In the genomic region with DNA sequence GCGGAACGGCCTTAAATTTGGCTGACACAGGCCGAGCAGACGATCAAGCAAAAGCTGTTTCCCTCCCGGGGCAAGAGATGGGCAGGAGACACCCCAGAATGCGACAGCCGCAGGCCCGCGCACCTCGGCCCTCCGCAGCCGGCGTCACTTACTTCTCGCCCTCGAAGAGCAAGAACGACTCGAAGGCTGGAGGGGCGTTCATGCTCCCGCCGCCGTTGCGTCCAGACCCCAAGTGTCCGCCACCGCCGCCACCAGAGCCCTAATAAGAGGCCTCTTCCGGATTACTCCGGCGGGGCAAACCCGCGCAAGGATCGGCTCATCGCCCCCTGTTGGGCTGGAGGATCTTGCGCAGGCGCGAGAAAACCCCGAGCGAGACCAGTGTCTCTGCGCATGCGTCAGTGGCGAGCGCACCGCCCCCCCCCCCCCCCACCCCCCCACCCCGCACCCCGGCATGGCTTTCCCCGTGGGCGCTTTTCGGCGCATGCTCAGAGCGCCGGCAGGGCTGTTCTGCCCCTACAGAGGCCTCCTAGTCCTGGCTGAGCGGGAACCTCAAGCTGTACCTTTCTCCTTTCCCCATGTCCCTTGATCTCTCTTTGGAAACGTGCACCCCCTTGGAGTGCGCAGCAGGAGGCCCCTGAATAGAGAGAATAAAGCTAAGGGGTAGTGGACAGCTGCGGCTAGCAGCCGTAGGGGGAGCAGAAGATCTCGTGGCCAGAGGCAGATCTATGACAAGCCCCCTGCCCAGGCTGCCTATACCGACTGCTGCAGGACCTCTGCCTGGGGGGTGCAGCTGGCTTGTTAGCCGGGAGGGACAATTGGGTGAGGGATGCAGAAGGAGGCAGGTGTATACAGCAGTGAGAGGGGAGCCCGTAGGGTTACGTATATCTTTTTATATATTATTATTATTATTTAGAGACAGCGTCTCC, we compare ENCODE assay signal across 8 cellular contexts. TPM values are rescaled to one million over a fixed set of nuclear protein-coding genes. Genes with fewer than 3 reads are reported as not detected.
DNase-seq lines count a peak whose midpoint lies in the region; ATAC-seq and TF ChIP-seq lines count a peak whose summit lies in the region.
"Not testable (repeated sequence)": the region's sequence is repeated elsewhere in the genome, so short reads cannot be mapped to it uniquely, and the experiment has no call there.

TSS of gene POLR2J3 (minus strand) at position 264 of the 926 bp plus-strand sequence. CDS start at position 202, 62 bp downstream.

- not testable (repeated sequence) for H3K9me3 Mint-ChIP-seq in Caco-2 (ENCODE audit: unreplicated experiment); T-helper 1 cell treated with Interleukin-12 subunit alpha and Interleukin-12 subunit beta and Interleukin-4 antibody, amounts not matched to agents 30 μg/mL and 1 μg/mL, for 36 hours; neural crest cell

- ATAC-seq in GM21360 (IDR thresholded peaks at IDR 0.05; ENCODE audit: unreplicated experiment) (peak; percentile 92), HG03432 (IDR thresholded peaks at IDR 0.05; ENCODE audit: unreplicated experiment) (peak; percentile 93)

- intact Hi-C loops in Caco-2 (cut with micrococcal nuclease; ENCODE audit: unreplicated experiment), result not testable (repeated sequence)

- not testable (repeated sequence) for H3K4me1 ChIP-seq in Caco-2

- POLR2A ChIA-PET in Caco-2 (lab: Charles Lee), result interaction anchor here (0.6 kb wide), 1 partner anchor 503 kb away, joined by 4 read pairs; the partner anchor contains the start of gene ARMC10

- not testable (repeated sequence) for H3K27ac Mint-ChIP-seq in Caco-2 (ENCODE audit: unreplicated experiment); neural crest cell (ENCODE audit: unreplicated experiment)
- H3K27ac Mint-ChIP-seq in T-helper 1 cell treated with Interleukin-12 subunit alpha and Interleukin-12 subunit beta and Interleukin-4 antibody, amounts not matched to agents 30 μg/mL and 1 μg/mL, for 36 hours, result peak within 1 kb of the TSS; percentile 87

- peak within 1 kb of the TSS; percentile 51 for H3K4me3 ChIP-seq in Caco-2 (ENCODE audit: low read depth, low read length)

- CTCF ChIA-PET in Caco-2 (lab: Charles Lee), result interaction anchor here (0.6 to 0.9 kb wide), 3 partner anchors 176 to 529 kb away, joined by 3 to 5 read pairs (median 4); no protein-coding TSS in a partner anchor

- peak; percentile 97 to 100 for DNase-seq in Caco-2
- DNase-seq in activated naive CD8-positive, alpha-beta T cell treated with anti-CD3 and anti-CD28 coated beads, Interleukin-2, amount 50 U/mL, for 16 hours (ENCODE audit: low read depth, low spot score), result peak; percentile 97
- peak; percentile 42 for DNase-seq in glomerular endothelial cell (ENCODE audit: extremely low read depth, low read depth, low spot score)
- peak; percentile 99 for DNase-seq in neural crest cell (ENCODE audit: low read depth, low spot score)
- peak; percentile 89 to 100 for DNase-seq in stimulated activated CD8-positive, alpha-beta memory T cell treated with anti-CD3 and anti-CD28 coated beads, Interleukin-2, amount 100 ng/mL, for 48 hours (ENCODE audit: low read depth in 2 of 2)

- TF ChIP-seq CTCF in Caco-2 (IDR thresholded peaks at IDR 0.05; ENCODE audit: insufficient read depth in 1 of 2, low read depth in 1 of 2, low read length in 1 of 2, severe bottlenecking in 1 of 2, unreplicated experiment in 1 of 2) (peak; percentile 61 to 81), neural crest cell (conservative IDR thresholded peaks at IDR 0.05) (peak; percentile 60)

- H3K36me3 Mint-ChIP-seq in Caco-2 (ENCODE audit: insufficient read depth, unreplicated experiment); T-helper 1 cell treated with Interleukin-12 subunit alpha and Interleukin-12 subunit beta and Interleukin-4 antibody, amounts not matched to agents 30 μg/mL and 1 μg/mL, for 36 hours (ENCODE audit: low read depth); neural crest cell (ENCODE audit: low read depth): not testable (repeated sequence)

- H3K4me1 Mint-ChIP-seq in Caco-2 (ENCODE audit: low read depth, unreplicated experiment); T-helper 1 cell treated with Interleukin-12 subunit alpha and Interleukin-12 subunit beta and Interleukin-4 antibody, amounts not matched to agents 30 μg/mL and 1 μg/mL, for 36 hours (ENCODE audit: low read depth); neural crest cell: not testable (repeated sequence)

- not testable (repeated sequence) for H3K27me3 ChIP-seq in Caco-2 (replicated peaks; ENCODE audit: control insufficient read depth, insufficient read depth, low read length)

- H3K4me3 Mint-ChIP-seq in Caco-2 (ENCODE audit: unreplicated experiment) (peak within 1 kb of the TSS; percentile 67), neural crest cell (peak within 1 kb of the TSS; percentile 82)
- H3K4me3 Mint-ChIP-seq in T-helper 1 cell treated with Interleukin-12 subunit alpha and Interleukin-12 subunit beta and Interleukin-4 antibody, amounts not matched to agents 30 μg/mL and 1 μg/mL, for 36 hours, result peak within 1 kb of the TSS; percentile 92

- not testable (repeated sequence) for H3K36me3 ChIP-seq in Caco-2 (ENCODE audit: control insufficient read depth, insufficient read depth, low read length)

- H3K27me3 Mint-ChIP-seq in Caco-2 (ENCODE audit: insufficient read depth, unreplicated experiment); T-helper 1 cell treated with Interleukin-12 subunit alpha and Interleukin-12 subunit beta and Interleukin-4 antibody, amounts not matched to agents 30 μg/mL and 1 μg/mL, for 36 hours (ENCODE audit: low read depth); neural crest cell (ENCODE audit: low read depth): not testable (repeated sequence)

- not testable (repeated sequence) for H3K9me3 ChIP-seq in Caco-2

- BruUV-seq in Caco-2 (replicated peaks; lab: Mats Ljungman, UMichigan), result not testable (repeated sequence)

RNA-seq across cellular contexts. Expression of gene POLR2J3, which starts in this region (rescaled TPM):
- total RNA-seq in Caco-2 (2022) (34.4 and 37.4 TPM in 2 replicates), glomerular endothelial cell (16.6 and 21.4 TPM in 2 replicates), neural crest cell (24.2 and 27.6 TPM in 2 replicates)

Comparison
In these comparisons a context has a peak if more than half of its experiments do, and no peak if none do; other contexts are left out.
1. Peak in every context shown above with its lines: DNase-seq, ATAC-seq and H3K4me3 ChIP-seq.
2. DNase-seq: peak in every context shown above with its lines; median percentile 99 in neural crest cell; 98 in Caco-2; 97 in activated naive CD8-positive, alpha-beta T cell treated with anti-CD3 and anti-CD28 coated beads, Interleukin-2, amount 50 U/mL, for 16 hours; 94 in stimulated activated CD8-positive, alpha-beta memory T cell treated with anti-CD3 and anti-CD28 coated beads, Interleukin-2, amount 100 ng/mL, for 48 hours; 42 in glomerular endothelial cell.